1 cellular context compared by ENCODE assay signal in genomic region chr7:130275826-130276291, GRCh38.
TF ChIP-seq lines count a peak whose summit lies in the region.

No MANE protein-coding gene starts in this region.

TF ChIP-seq in WTC11, 78 proteins besides CTCF, POLR2A, EP300 and RAD21 (continued from another document):
- TF ChIP-seq HMGXB4 (CRISPR knock-in tag; IDR thresholded peaks at IDR 0.05) (no peak), FOXP1 (CRISPR knock-in tag; IDR thresholded peaks at IDR 0.05; ENCODE audit: borderline replicate concordance) (no peak)
TF ChIP-seq in WTC11: peak in this region for 0.
